ENCODE assay signal across 16 cellular contexts in genomic region chr17:33523577-33523981, GRCh38.
A peak's percentile ranks its signal among the peaks of the same experiment; 100 is the strongest.
DNase-seq lines count a peak whose midpoint lies in the region; ATAC-seq and TF ChIP-seq lines count a peak whose summit lies in the region.
"Had no signal": no experiment of that assay in that cellular context is flagged by ENCODE, and none has a peak within 500 bp of the region (broad histone marks: within the 10 kb centered on the region; RNA-seq: fewer than 3 reads in every experiment).

No MANE protein-coding gene starts in this region.

- no peaks in the 10 kb centered on the region for H3K9me3 ChIP-seq in MG63
- H3K9me3 ChIP-seq: neutrophil had no signal

- H3K27me3 ChIP-seq in MG63, result no peaks in the 10 kb centered on the region
- H3K27me3 ChIP-seq: tibial nerve had no signal

- DNase-seq in Ammon's horn (ENCODE audit: low spot score), result peak; percentile 64
- DNase-seq in MG63, result peak; percentile 75
- DNase-seq in fibroblast of pulmonary artery (ENCODE audit: low read depth), result peak; percentile 53
- no peak for DNase-seq in omental fat pad (ENCODE audit: low spot score)
- no peak for DNase-seq in NCI-H82 (lab: John Stamatoyannopoulos, UW)
- no peak for DNase-seq in midbrain (lab: John Stamatoyannopoulos, UW)
- no peak for DNase-seq in stimulated activated naive CD4-positive, alpha-beta T cell (lab: John Stamatoyannopoulos, UW)
- DNase-seq: activated CD8-positive, alpha-beta T cell treated with anti-CD3 and anti-CD28 coated beads, Interleukin-2, amount 10 ng/mL, durations not matched to agents 7 days and 5 days; activated gamma-delta T cell treated with Interleukin-2 at 50 U/mL for 16 hours; endodermal cell; NCI-H2029 treated with DMSO at 0.1 percent for 48 hours; SIG-M5; stimulated activated CD4-positive, alpha-beta T cell treated with anti-CD3 and anti-CD28 coated beads, Interleukin-12 subunit alpha, Interleukin-12 subunit beta, amount 100 ng/mL, for 4 hours had no signal

- H3K36me3 ChIP-seq in MG63, result no peaks in the 10 kb centered on the region
- H3K36me3 ChIP-seq: neutrophil, tibial nerve had no signal

- no peak for TF ChIP-seq CTCF in fibroblast of pulmonary artery (IDR thresholded peaks at IDR 0.05; ENCODE audit: low read length, missing control alignments)
- no peak for TF ChIP-seq CTCF in omental fat pad (IDR thresholded peaks at IDR 0.05)

- H3K4me3 ChIP-seq in MG63 (no peak overlapping the region), fibroblast of pulmonary artery (replicated peaks; ENCODE audit: low read depth, low read length) (no peak overlapping the region)
- H3K4me3 ChIP-seq: tibial nerve had no signal

- ATAC-seq in omental fat pad (ENCODE audit: low FRiP score), result peak; percentile 24
- no peak for ATAC-seq in GM21576 (IDR thresholded peaks at IDR 0.05; ENCODE audit: unreplicated experiment)
- ATAC-seq: activated CD8-positive, alpha-beta T cell treated with anti-CD3 and anti-CD28 coated beads, Interleukin-2, amount 10 ng/mL, durations not matched to agents 7 days and 5 days had no signal

Comparison
In these comparisons a context has a peak if more than half of its experiments do, and no peak if none do; other contexts are left out.
1. DNase-seq: peak in Ammon's horn (single experiment), MG63 (single experiment) and fibroblast of pulmonary artery (single experiment); none in omental fat pad (single experiment), NCI-H82 (single experiment), midbrain (single experiment) and stimulated activated naive CD4-positive, alpha-beta T cell (0 of 6).